ENCODE assay signal across 28 cellular contexts in genomic region chr1:76470166-76470565, GRCh38.
"Had no signal": no experiment of that assay in that cellular context is flagged by ENCODE, and none has a peak within 500 bp of the region (broad histone marks: within the 10 kb centered on the region; RNA-seq: fewer than 3 reads in every experiment).

No MANE protein-coding gene starts in this region.

- H3K4me1 ChIP-seq: stomach, suprapubic skin, testis, thyroid gland, tibial nerve, transverse colon, upper lobe of left lung, upper lobe of right lung, uterus, vagina had no signal

- H3K4me1 Mint-ChIP-seq: stimulated activated effector memory CD8-positive, alpha-beta T cell treated with anti-CD3 and anti-CD28 coated beads, Interleukin-12 subunit alpha, Interleukin-12 subunit beta, amount 100 ng/mL, for 72 hours; stimulated activated memory B cell treated with anti-CD40 and anti-IgM and Interleukin-4, amounts not matched to agents 10 μg/mL and 1 μg/mL and 100 μg/mL, for 72 hours; stimulated activated naive CD8-positive, alpha-beta T cell treated with anti-CD3 and anti-CD28 coated beads, Interleukin-15, amount 100 ng/mL, for 72 hours had no signal

- H3K27me3 Mint-ChIP-seq: stimulated activated memory B cell treated with anti-CD40 and anti-IgM and Interleukin-4, amounts not matched to agents 10 μg/mL and 1 μg/mL and 100 μg/mL, for 72 hours; stimulated activated naive B cell treated with anti-CD40 and anti-IgM and Interleukin-4, amounts not matched to agents 10 μg/mL and 1 μg/mL and 100 μg/mL, for 72 hours; stimulated activated naive CD8-positive, alpha-beta T cell treated with anti-CD3 and anti-CD28 coated beads, Interleukin-15, amount 100 ng/mL, for 72 hours; stimulated activated naive CD8-positive, alpha-beta T cell treated with anti-CD3 and anti-CD28 coated beads, Interleukin-15, Interleukin-2, amounts not matched to agents 100 ng/mL and 50 ng/mL, for 24 hours; type B pancreatic cell had no signal

- DNase-seq: stimulated activated CD4-positive, alpha-beta T cell treated with anti-CD3 and anti-CD28 coated beads, Interleukin-2, amount 100 ng/mL, for 48 hours; stimulated activated CD4-positive, alpha-beta T cell treated with anti-CD3 and anti-CD28 coated beads, Interleukin-4, amount 100 ng/mL, for 1 hour; stimulated activated CD4-positive, alpha-beta T cell treated with anti-CD3 and anti-CD28 coated beads, Interleukin-4, amount 100 ng/mL, for 24 hours; stimulated activated CD4-positive, alpha-beta T cell treated with anti-CD3 and anti-CD28 coated beads, Interleukin-4, amount 100 ng/mL, for 4 hours; stimulated activated CD8-positive, alpha-beta memory T cell treated with anti-CD3 and anti-CD28 coated beads, Interleukin-4, amount 100 ng/mL, for 48 hours; stimulated activated naive B cell treated with anti-CD40 and anti-IgM and Interleukin-4, amounts not matched to agents 10 μg/mL and 1 μg/mL and 100 μg/mL, for 72 hours; stimulated activated naive CD4-positive, alpha-beta T cell; stimulated activated naive CD4-positive, alpha-beta T cell treated with Interleukin-2 at 50 U/mL for 16 hours; stimulated activated naive CD8-positive, alpha-beta T cell treated with anti-CD3 and anti-CD28 coated beads, Interleukin-15, amount 100 ng/mL, for 72 hours; stimulated activated naive CD8-positive, alpha-beta T cell treated with anti-CD3 and anti-CD28 coated beads, Interleukin-15, Interleukin-2, amounts not matched to agents 100 U/mL and 50 U/mL, for 24 hours; stomach; substantia nigra; testis; thyroid gland; tibial artery; transverse colon; trophoblast cell; upper lobe of left lung; upper lobe of right lung; uterus had no signal

- H3K9me3 ChIP-seq: stomach, suprapubic skin, testis, thoracic aorta, thyroid gland, tibial artery, tibial nerve, transverse colon, upper lobe of left lung, upper lobe of right lung, uterus, vagina had no signal

- H3K27ac ChIP-seq: stomach, suprapubic skin, testis, thoracic aorta, thyroid gland, tibial artery, tibial nerve, transverse colon, upper lobe of left lung, upper lobe of right lung, uterus, vagina had no signal

- H3K9me3 Mint-ChIP-seq: stimulated activated naive B cell treated with anti-CD40 and anti-IgM and Interleukin-4, amounts not matched to agents 10 μg/mL and 1 μg/mL and 100 μg/mL, for 72 hours; stimulated activated naive CD8-positive, alpha-beta T cell treated with anti-CD3 and anti-CD28 coated beads, Interleukin-15, amount 100 ng/mL, for 72 hours; stimulated activated naive CD8-positive, alpha-beta T cell treated with anti-CD3 and anti-CD28 coated beads, Interleukin-15, Interleukin-2, amounts not matched to agents 100 ng/mL and 50 ng/mL, for 24 hours; type B pancreatic cell had no signal

- H3K27ac Mint-ChIP-seq: stimulated activated effector memory CD8-positive, alpha-beta T cell treated with anti-CD3 and anti-CD28 coated beads, Interleukin-12 subunit alpha, Interleukin-12 subunit beta, amount 100 ng/mL, for 72 hours; stimulated activated memory B cell treated with anti-CD40 and anti-IgM and Interleukin-4, amounts not matched to agents 10 μg/mL and 1 μg/mL and 100 μg/mL, for 72 hours; stimulated activated naive B cell treated with anti-CD40 and anti-IgM and Interleukin-4, amounts not matched to agents 10 μg/mL and 1 μg/mL and 100 μg/mL, for 72 hours; stimulated activated naive CD8-positive, alpha-beta T cell treated with anti-CD3 and anti-CD28 coated beads, Interleukin-15, amount 100 ng/mL, for 72 hours; stimulated activated naive CD8-positive, alpha-beta T cell treated with anti-CD3 and anti-CD28 coated beads, Interleukin-15, Interleukin-2, amounts not matched to agents 100 ng/mL and 50 ng/mL, for 24 hours; type B pancreatic cell had no signal

- H3K4me3 Mint-ChIP-seq: stimulated activated effector memory CD8-positive, alpha-beta T cell treated with anti-CD3 and anti-CD28 coated beads, Interleukin-12 subunit alpha, Interleukin-12 subunit beta, amount 100 ng/mL, for 72 hours; stimulated activated memory B cell treated with anti-CD40 and anti-IgM and Interleukin-4, amounts not matched to agents 10 μg/mL and 1 μg/mL and 100 μg/mL, for 72 hours; stimulated activated naive B cell treated with anti-CD40 and anti-IgM and Interleukin-4, amounts not matched to agents 10 μg/mL and 1 μg/mL and 100 μg/mL, for 72 hours; stimulated activated naive CD8-positive, alpha-beta T cell treated with anti-CD3 and anti-CD28 coated beads, Interleukin-15, amount 100 ng/mL, for 72 hours; stimulated activated naive CD8-positive, alpha-beta T cell treated with anti-CD3 and anti-CD28 coated beads, Interleukin-15, Interleukin-2, amounts not matched to agents 100 ng/mL and 50 ng/mL, for 24 hours; type B pancreatic cell had no signal

- H3K36me3 Mint-ChIP-seq: stimulated activated effector memory CD8-positive, alpha-beta T cell treated with anti-CD3 and anti-CD28 coated beads, Interleukin-12 subunit alpha, Interleukin-12 subunit beta, amount 100 ng/mL, for 72 hours; stimulated activated memory B cell treated with anti-CD40 and anti-IgM and Interleukin-4, amounts not matched to agents 10 μg/mL and 1 μg/mL and 100 μg/mL, for 72 hours; type B pancreatic cell had no signal

- ATAC-seq: stimulated activated effector memory CD8-positive, alpha-beta T cell treated with anti-CD3 and anti-CD28 coated beads, Interleukin-12 subunit alpha, Interleukin-12 subunit beta, amount 100 ng/mL, for 72 hours; stimulated activated memory B cell treated with anti-CD40 and anti-IgM and Interleukin-4, amounts not matched to agents 10 μg/mL and 1 μg/mL and 100 μg/mL, for 72 hours; stimulated activated naive B cell treated with anti-CD40 and anti-IgM and Interleukin-4, amounts not matched to agents 10 μg/mL and 1 μg/mL and 100 μg/mL, for 72 hours; stimulated activated naive CD8-positive, alpha-beta T cell treated with anti-CD3 and anti-CD28 coated beads, Interleukin-15, amount 100 ng/mL, for 72 hours; stimulated activated naive CD8-positive, alpha-beta T cell treated with anti-CD3 and anti-CD28 coated beads, Interleukin-15, Interleukin-2, amounts not matched to agents 100 U/mL and 50 U/mL, for 24 hours; upper lobe of right lung had no signal

- H3K36me3 ChIP-seq: stomach, suprapubic skin, thoracic aorta, thyroid gland, tibial artery, tibial nerve, transverse colon, upper lobe of left lung, upper lobe of right lung, uterus, vagina had no signal

- H3K27me3 ChIP-seq: stomach, suprapubic skin, testis, thyroid gland, tibial artery, tibial nerve, transverse colon, upper lobe of left lung, upper lobe of right lung, uterus, vagina had no signal

- H3K4me3 ChIP-seq: stomach, suprapubic skin, testis, thoracic aorta, thyroid gland, tibial artery, tibial nerve, transverse colon, upper lobe of left lung, upper lobe of right lung, uterus, vagina had no signal
